In the genomic region with DNA sequence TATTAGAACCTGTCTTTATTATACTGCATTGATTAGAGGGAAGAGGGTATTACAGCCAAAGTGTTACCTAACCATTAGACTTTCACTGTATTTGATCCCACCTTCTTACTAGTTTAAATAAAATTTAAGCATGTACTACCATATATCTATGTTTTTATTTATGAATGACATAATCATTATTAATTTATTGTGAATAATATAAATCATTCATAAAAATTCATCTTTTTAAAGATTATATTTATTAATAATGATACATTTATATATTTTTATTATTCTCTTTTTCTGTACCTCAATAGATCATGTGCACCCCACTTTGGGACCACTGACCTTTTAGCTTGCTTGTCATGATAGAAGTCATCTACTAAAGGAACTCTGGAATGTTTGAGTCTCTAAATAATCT, we compare ENCODE assay signal across 24 cellular contexts.
DNase-seq lines count a peak whose midpoint lies in the region; ATAC-seq, FAIRE-seq and TF ChIP-seq lines count a peak whose summit lies in the region.
"Had no signal": no experiment of that assay in that cellular context is flagged by ENCODE, and none has a peak within 500 bp of the region (broad histone marks: within the 10 kb centered on the region; RNA-seq: fewer than 3 reads in every experiment).

No MANE protein-coding gene starts in this region.

- H3K27me3 Mint-ChIP-seq in CD14-positive monocyte (ENCODE audit: low read depth in 3 of 3) = peaks cover 0 to 6% (median 0%) of the 10 kb centered on the region in 3 donors
- H3K27me3 Mint-ChIP-seq: brain had no signal

- CTCF ChIA-PET in OCI-LY7 (lab: Charles Lee; ENCODE audit: unreplicated experiment) = interaction anchor here (0.6 kb wide), 1 partner anchor 255 kb away, joined by 3 read pairs; no protein-coding TSS in a partner anchor

- H3K9me2 ChIP-seq in OCI-LY7 (ENCODE audit: insufficient read depth, low read length) = no peaks in the 10 kb centered on the region

- H3K4me1 Mint-ChIP-seq in CD14-positive monocyte = peaks cover 58% of the 10 kb centered on the region

- H2AFZ ChIP-seq in OCI-LY7 (ENCODE audit: low read length) = peak overlapping the region; percentile 78; the same call in 1 of the 2 replicates

- H3K9me3 ChIP-seq in OCI-LY7 (ENCODE audit: low read length) (no peaks in the 10 kb centered on the region), small intestine (ENCODE audit: control insufficient read depth, low read depth) (no peaks in the 10 kb centered on the region)
- H3K9me3 ChIP-seq: Peyer's patch had no signal

- peak overlapping the region in 1 of 2 donors; percentile 12 for H3K4me3 Mint-ChIP-seq in CD14-positive monocyte
- H3K4me3 Mint-ChIP-seq: activated naive CD4-positive, alpha-beta T cell treated with anti-CD3 and anti-CD28 coated beads for 36 hours; activated T-helper 1 cell treated with anti-CD3 and anti-CD28 coated beads, Interleukin-12 subunit alpha, Interleukin-12 subunit beta, Interleukin-2, Interleukin-4 antibody, amounts not matched to agents 30 ng/mL and 10 ng/mL and 1 ng/mL, durations not matched to agents 14 hours and 24 hours and 36 hours; brain had no signal

- H3K4me1 ChIP-seq in OCI-LY7 (ENCODE audit: insufficient read depth, low read length, poor library complexity, severe bottlenecking) (peaks cover 92% of the 10 kb centered on the region), small intestine (ENCODE audit: control insufficient read depth in 2 of 2, insufficient read depth in 1 of 2, low read depth in 1 of 2, low read length in 1 of 2) (peaks cover 0 to 16% of the 10 kb centered on the region in 2 donors)

- H3K27ac Mint-ChIP-seq in CD14-positive monocyte = peak overlapping the region; percentile 99 to 100 (median 100)
- H3K27ac Mint-ChIP-seq: activated naive CD4-positive, alpha-beta T cell treated with anti-CD3 and anti-CD28 coated beads for 36 hours; activated T-helper 1 cell treated with anti-CD3 and anti-CD28 coated beads, Interleukin-12 subunit alpha, Interleukin-12 subunit beta, Interleukin-2, Interleukin-4 antibody, amounts not matched to agents 30 ng/mL and 10 ng/mL and 1 ng/mL, durations not matched to agents 14 hours and 24 hours and 36 hours had no signal

- intact Hi-C loops in CD14-positive monocyte (cut with micrococcal nuclease) = loop anchor here (2.0 to 10.0 kb wide), 5 partner anchors 63 to 326 kb away; partner anchors contain the start of gene MARCKS (in 1 of the 2)
- intact Hi-C loops in OCI-LY7 (cut with micrococcal nuclease; ENCODE audit: unreplicated experiment) = loop anchor here (10.0 kb wide), 2 partner anchors 249 to 341 kb away; partner anchors contain the start of gene HDAC2

- no peaks in the 10 kb centered on the region for H3K27me3 ChIP-seq in small intestine (ENCODE audit: control insufficient read depth in 2 of 2, insufficient read depth in 2 of 2, low read length in 2 of 2)
- H3K27me3 ChIP-seq: Peyer's patch had no signal

- FAIRE-seq in small intestine (lab: Jason Lieb, UNC) = peak; percentile 47
- FAIRE-seq: D721Med, kidney had no signal

- H4K20me1 ChIP-seq in OCI-LY7 (ENCODE audit: insufficient read depth, low read length) = no peaks in the 10 kb centered on the region

- TF ChIP-seq CTCF in CD14-positive monocyte (IDR thresholded peaks at IDR 0.05) (no peak), OCI-LY7 (conservative IDR thresholded peaks at IDR 0.05; ENCODE audit: low read length) (no peak)

- H3K4me3 ChIP-seq in OCI-LY7 (ENCODE audit: low read depth, low read length, poor library complexity, severe bottlenecking) = no peak overlapping the region
- H3K4me3 ChIP-seq in small intestine (ENCODE audit: low read depth in 1 of 2, low read length in 2 of 2) = no peak overlapping the region
- H3K4me3 ChIP-seq: Peyer's patch had no signal

- ATAC-seq in HG03442 (IDR thresholded peaks at IDR 0.05; ENCODE audit: unreplicated experiment) (no peak), left lobe of liver (no peak), GM18517 (IDR thresholded peaks at IDR 0.05; ENCODE audit: unreplicated experiment) (no peak)
- ATAC-seq: naive thymus-derived CD8-positive, alpha-beta T cell had no signal

- 0 out of 2 replicates have a peak overlapping the region, but pooled peaks have one; percentile 99 for H3K4me2 ChIP-seq in OCI-LY7 (ENCODE audit: low read length)

- peaks cover 0 to 4% (median 0%) of the 10 kb centered on the region in 7 donors for H3K9me3 Mint-ChIP-seq in CD14-positive monocyte
- H3K9me3 Mint-ChIP-seq: activated naive CD4-positive, alpha-beta T cell treated with anti-CD3 and anti-CD28 coated beads for 36 hours; activated T-helper 1 cell treated with anti-CD3 and anti-CD28 coated beads, Interleukin-12 subunit alpha, Interleukin-12 subunit beta, Interleukin-2, Interleukin-4 antibody, amounts not matched to agents 30 ng/mL and 10 ng/mL and 1 ng/mL, durations not matched to agents 14 hours and 24 hours and 36 hours had no signal

- H3K27ac ChIP-seq in OCI-LY7 (ENCODE audit: low read depth, low read length, poor library complexity, severe bottlenecking) (no peak overlapping the region), epithelial cell of prostate (peak overlapping the region; percentile 98), small intestine (ENCODE audit: low read depth in 1 of 2, low read length in 1 of 2) (no peak overlapping the region)

- H3K36me3 Mint-ChIP-seq in CD14-positive monocyte = peaks cover 0 to 5% of the 10 kb centered on the region in 2 donors
- H3K36me3 Mint-ChIP-seq: brain; naive thymus-derived CD8-positive, alpha-beta T cell had no signal

- POLR2A ChIA-PET in OCI-LY7 (lab: Charles Lee) = interaction anchor here (2.7 to 7.9 kb wide), 2 partner anchors 8 to 13 kb away, joined by 13 to 52 read pairs; no protein-coding TSS in a partner anchor

- H3K36me3 ChIP-seq in OCI-LY7 (ENCODE audit: insufficient read depth, low read length) (no peaks in the 10 kb centered on the region), small intestine (ENCODE audit: control insufficient read depth in 2 of 2, insufficient read depth in 2 of 2, low read length in 2 of 2) (no peaks in the 10 kb centered on the region)
- H3K36me3 ChIP-seq: Peyer's patch had no signal

- no peaks in the 10 kb centered on the region for H3K79me2 ChIP-seq in OCI-LY7 (ENCODE audit: insufficient read depth, low read depth, low read length)

- no TSS peak for BruUV-seq in OCI-LY7 (replicated peaks; lab: Mats Ljungman, UMichigan)

- DNase-seq in CD14-positive monocyte (ENCODE audit: low spot score) (no peak), OCI-LY7 (ENCODE audit: low spot score) (no peak), epithelial cell of prostate (ENCODE audit: low read depth, low spot score) (no peak), small intestine (no peak), left lobe of liver (ENCODE audit: low spot score) (no peak), NCI-H1048 (lab: John Stamatoyannopoulos, UW) (no peak)
- DNase-seq: activated CD4-positive, alpha-beta T cell treated with anti-CD3 and anti-CD28 coated beads, Interleukin-2, amount 50 U/mL, for 4 hours; activated CD8-positive, alpha-beta memory T cell treated with anti-CD3 and anti-CD28 coated beads, Interleukin-2, amount 50 U/mL, for 4 hours; activated naive CD4-positive, alpha-beta T cell treated with anti-CD3 and anti-CD28 coated beads for 36 hours; KBM-7; kidney; midbrain; naive thymus-derived CD8-positive, alpha-beta T cell; NCI-H146; NCI-H510A; Peyer's patch; stimulated activated CD4-positive, alpha-beta T cell treated with anti-CD3 and anti-CD28 coated beads, Interleukin-4, amount 100 ng/mL, for 4 hours; stimulated activated naive CD4-positive, alpha-beta T cell; SW 1271 had no signal
